In genomic region chr17:81097943-81098308, GRCh38 we compare ENCODE assay signal across 1 cellular context.
TF ChIP-seq lines count a peak whose summit lies in the region.

No MANE protein-coding gene starts in this region.

TF ChIP-seq in K562, 482 proteins besides CTCF, POLR2A, EP300 and RAD21 (continued from another document and continues in another):
- TF ChIP-seq NKRF (IDR thresholded peaks at IDR 0.05; ENCODE audit: borderline replicate concordance): no peak
- no peak for TF ChIP-seq CREB1 (IDR thresholded peaks at IDR 0.05)
- no peak for TF ChIP-seq CREB1 (CRISPR knock-in tag; IDR thresholded peaks at IDR 0.05)
- TF ChIP-seq ZBTB12 (CRISPR knock-in tag; IDR thresholded peaks at IDR 0.05): no peak
- TF ChIP-seq NCOA6 (IDR thresholded peaks at IDR 0.05): no peak
- TF ChIP-seq GTF2E2 (tag; IDR thresholded peaks at IDR 0.05): no peak
- no peak for TF ChIP-seq ZNF518B (CRISPR knock-in tag; IDR thresholded peaks at IDR 0.05)
- TF ChIP-seq ZNF507 (tag; conservative IDR thresholded peaks at IDR 0.05): no peak
- 0 out of 4 replicates have a peak, but pooled peaks of 1 of the 2 experiments have one; percentile 61 for TF ChIP-seq ZNF318 (IDR thresholded peaks at IDR 0.05; ENCODE audit: borderline replicate concordance in 1 of 2, low read depth in 1 of 2)
- TF ChIP-seq ZNF384 (IDR thresholded peaks at IDR 0.05; ENCODE audit: low read depth, low read length): no peak
- no peak for TF ChIP-seq ZNF668 (CRISPR knock-in tag; IDR thresholded peaks at IDR 0.05)
- no peak for TF ChIP-seq ZBTB43 (CRISPR knock-in tag; IDR thresholded peaks at IDR 0.05)
- no peak for TF ChIP-seq ZNF217 (CRISPR knock-in tag; IDR thresholded peaks at IDR 0.05)
- TF ChIP-seq PTRF (tag; IDR thresholded peaks at IDR 0.05): no peak
- no peak for TF ChIP-seq ILF3 (IDR thresholded peaks at IDR 0.05; ENCODE audit: borderline replicate concordance)
- no peak for TF ChIP-seq ZBTB8A (IDR thresholded peaks at IDR 0.05; ENCODE audit: partially characterized antibody)
- TF ChIP-seq LEF1 (IDR thresholded peaks at IDR 0.05): 0 out of 2 replicates have a peak, but pooled peaks have one; percentile 36
- no peak for TF ChIP-seq SMARCE1 (IDR thresholded peaks at IDR 0.05)
- TF ChIP-seq HSF4 (CRISPR knock-in tag; IDR thresholded peaks at IDR 0.05; ENCODE audit: borderline replicate concordance): no peak
- no peak for TF ChIP-seq SIRT6 (IDR thresholded peaks at IDR 0.05; ENCODE audit: low read depth, low read length)
- TF ChIP-seq CCNT2 (IDR thresholded peaks at IDR 0.05; ENCODE audit: borderline replicate concordance, extremely low read depth, insufficient read length, low read depth, low read length): no peak
- no peak for TF ChIP-seq ELK3 (CRISPR knock-in tag; IDR thresholded peaks at IDR 0.05)
- TF ChIP-seq ETV1 (tag; conservative IDR thresholded peaks at IDR 0.05; ENCODE audit: low read depth): 0 out of 2 replicates have a peak, but pooled peaks have one; percentile 3
- no peak; the same call in 1 of the 2 replicates for TF ChIP-seq ZNF175 (CRISPR knock-in tag; IDR thresholded peaks at IDR 0.05; ENCODE audit: low read depth)
- no peak for TF ChIP-seq PHF8 (IDR thresholded peaks at IDR 0.05; ENCODE audit: borderline replicate concordance, low read length)
- no peak for TF ChIP-seq ZNF551 (CRISPR knock-in tag; IDR thresholded peaks at IDR 0.05)
- TF ChIP-seq CGGBP1 (CRISPR knock-in tag; IDR thresholded peaks at IDR 0.05): no peak
- peak; percentile 79; the same call in 1 of the 2 replicates for TF ChIP-seq MITF (IDR thresholded peaks at IDR 0.05)
- TF ChIP-seq ETS2 (tag; IDR thresholded peaks at IDR 0.05; ENCODE audit: borderline replicate concordance, poor library complexity, severe bottlenecking): no peak
- TF ChIP-seq VEZF1 (CRISPR knock-in tag; IDR thresholded peaks at IDR 0.05): peak; percentile 57; the same call in 1 of the 2 replicates
- no peak for TF ChIP-seq MIER1 (IDR thresholded peaks at IDR 0.05; ENCODE audit: low read depth)
- TF ChIP-seq ZKSCAN1 (IDR thresholded peaks at IDR 0.05; ENCODE audit: low read depth, low read length): no peak
- no peak for TF ChIP-seq TAF1 (IDR thresholded peaks at IDR 0.05; ENCODE audit: control insufficient read depth, extremely low read depth, insufficient read depth, low read length, severe bottlenecking)
- TF ChIP-seq ZNF778 (CRISPR knock-in tag; IDR thresholded peaks at IDR 0.05): no peak
- no peak for TF ChIP-seq IRF2 (CRISPR knock-in tag; IDR thresholded peaks at IDR 0.05)
- no peak for TF ChIP-seq CBX2 (IDR thresholded peaks at IDR 0.05; ENCODE audit: insufficient read depth, low read length, poor library complexity, severe bottlenecking)
- no peak for TF ChIP-seq SMARCA4 (IDR thresholded peaks at IDR 0.05)
- no peak for TF ChIP-seq NFRKB (IDR thresholded peaks at IDR 0.05; ENCODE audit: low read depth)
- TF ChIP-seq ZNF696 (CRISPR knock-in tag; conservative IDR thresholded peaks at IDR 0.05): no peak
- 0 out of 2 replicates have a peak, but pooled peaks have one; percentile 8 for TF ChIP-seq CBFA2T2 (conservative IDR thresholded peaks at IDR 0.05)
- 0 out of 2 replicates have a peak, but pooled peaks have one; percentile 18 for TF ChIP-seq KAT7 (CRISPR knock-in tag; IDR thresholded peaks at IDR 0.05; ENCODE audit: borderline replicate concordance)
- TF ChIP-seq ZBED1 (IDR thresholded peaks at IDR 0.05): no peak
